10 cellular contexts compared by ENCODE assay signal in genomic region chr1:32208891-32209309, GRCh38. TPM values are rescaled to one million over a fixed set of nuclear protein-coding genes. Genes with fewer than 3 reads are reported as not detected.
A peak's percentile ranks its signal among the peaks of the same experiment; 100 is the strongest.
DNase-seq lines count a peak whose midpoint lies in the region; FAIRE-seq and TF ChIP-seq lines count a peak whose summit lies in the region.
"Had no signal": no experiment of that assay in that cellular context is flagged by ENCODE, and none has a peak within 500 bp of the region (broad histone marks: within the 10 kb centered on the region; RNA-seq: fewer than 3 reads in every experiment).

Gene DCDC2B (plus strand): TSS chr1:32209089. CDS start chr1:32209094, 5 bp downstream.

- H3K9me3 ChIP-seq in BLaER1 (no peaks in the 10 kb centered on the region), kidney (ENCODE audit: control insufficient read depth in 1 of 2, low read length in 2 of 2) (no peaks in the 10 kb centered on the region)

- peaks cover 7% of the 10 kb centered on the region for H3K4me1 Mint-ChIP-seq in endothelial cell (ENCODE audit: unreplicated experiment)

- no peak within 1 kb of the TSS for H3K4me3 ChIP-seq in BLaER1
- no peak within 1 kb of the TSS for H3K4me3 ChIP-seq in kidney (ENCODE audit: low read length in 2 of 2)

- peaks cover 33% of the 10 kb centered on the region for H3K4me1 ChIP-seq in BLaER1
- peaks cover 4 to 16% of the 10 kb centered on the region in 2 donors for H3K4me1 ChIP-seq in kidney (ENCODE audit: control insufficient read depth in 1 of 2, insufficient read depth in 1 of 2, low read depth in 1 of 2, low read length in 2 of 2)

- H3K27me3 ChIP-seq in BLaER1 = no peaks in the 10 kb centered on the region

- H3K27ac Mint-ChIP-seq in endothelial cell (ENCODE audit: unreplicated experiment) = no peak within 1 kb of the TSS
- H3K27ac Mint-ChIP-seq: activated naive CD4-positive, alpha-beta T cell treated with anti-CD3 and anti-CD28 coated beads, Interleukin-2, amount 50 U/mL, for 24 hours had no signal

- H3K9me3 Mint-ChIP-seq in endothelial cell (ENCODE audit: unreplicated experiment) = no peaks in the 10 kb centered on the region
- H3K9me3 Mint-ChIP-seq: activated naive CD4-positive, alpha-beta T cell treated with anti-CD3 and anti-CD28 coated beads, Interleukin-2, amount 50 U/mL, for 24 hours had no signal

- H3K36me3 ChIP-seq in BLaER1 (peaks cover 25% of the 10 kb centered on the region; the same call in 1 of the 2 replicates), kidney (ENCODE audit: control insufficient read depth in 1 of 2, insufficient read depth in 2 of 2, low read length in 2 of 2) (no peaks in the 10 kb centered on the region)

- no peak within 1 kb of the TSS for H3K9ac ChIP-seq in BLaER1
- no peak within 1 kb of the TSS for H3K9ac ChIP-seq in kidney (ENCODE audit: low read length in 2 of 2)

- no peak within 1 kb of the TSS for H3K4me3 Mint-ChIP-seq in endothelial cell (ENCODE audit: unreplicated experiment)
- H3K4me3 Mint-ChIP-seq: activated naive CD4-positive, alpha-beta T cell treated with anti-CD3 and anti-CD28 coated beads, Interleukin-2, amount 50 U/mL, for 24 hours had no signal

- no peaks in the 10 kb centered on the region for H4K20me1 ChIP-seq in BLaER1

- peaks cover 9% of the 10 kb centered on the region for H3K27me3 Mint-ChIP-seq in endothelial cell (ENCODE audit: unreplicated experiment)
- H3K27me3 Mint-ChIP-seq: activated naive CD4-positive, alpha-beta T cell treated with anti-CD3 and anti-CD28 coated beads, Interleukin-2, amount 50 U/mL, for 24 hours had no signal

- H3K36me3 Mint-ChIP-seq in endothelial cell (ENCODE audit: low read depth, unreplicated experiment) = no peaks in the 10 kb centered on the region
- H3K36me3 Mint-ChIP-seq: activated naive CD4-positive, alpha-beta T cell treated with anti-CD3 and anti-CD28 coated beads, Interleukin-2, amount 50 U/mL, for 24 hours had no signal

- TF ChIP-seq CTCF in kidney (IDR thresholded peaks at IDR 0.05; ENCODE audit: borderline replicate concordance, extremely low read depth, insufficient read depth) = no peak
- TF ChIP-seq CTCF in endothelial cell (IDR thresholded peaks at IDR 0.05; ENCODE audit: unreplicated experiment) = no peak

- intact Hi-C loops in kidney (cut with DNase I) = no loop called here

- H3K27ac ChIP-seq in BLaER1 (no peak within 1 kb of the TSS), kidney (ENCODE audit: low read depth in 2 of 2, low read length in 2 of 2) (no peak within 1 kb of the TSS)

- DNase-seq in LoVo (ENCODE audit: low spot score) = peak; percentile 68
- peak; percentile 38 for DNase-seq in RKO (ENCODE audit: low spot score)
- peak; percentile 90 for DNase-seq in kidney
- no peak for DNase-seq in stimulated activated CD8-positive, alpha-beta memory T cell treated with anti-CD3 and anti-CD28 coated beads, Interleukin-4, amount 100 ng/mL, for 48 hours
- no peak for DNase-seq in endothelial cell (ENCODE audit: low spot score)
- no peak for DNase-seq in NOMO-1 (lab: John Stamatoyannopoulos, UW; ENCODE audit: unreplicated experiment in 2 of 2)
- no peak for DNase-seq in DMS114 treated with DMSO at 0.1 percent for 48 hours (lab: John Stamatoyannopoulos, UW; ENCODE audit: unreplicated experiment)

- peak within 1 kb of the TSS; percentile 15; the same call in 1 of the 2 replicates for H3K4me2 ChIP-seq in BLaER1

- FAIRE-seq in kidney (lab: Jason Lieb, UNC) = no peak

RNA-seq across cellular contexts. Expression of gene DCDC2B, which starts in this region (rescaled TPM):
- total RNA-seq in kidney (not detected), endothelial cell (ENCODE audit: unreplicated experiment) (not detected)
- not detected for polyA plus RNA-seq in kidney (ENCODE audit: insufficient read depth, low read depth, low replicate concordance)
- total RNA-seq: lung microvascular endothelial cell had no signal

Comparison
In these comparisons a context has a peak if more than half of its experiments do, and no peak if none do; other contexts are left out.
1. Peak in DNase-seq in kidney; RNA of the gene not detected or under 1 TPM.
2. DNase-seq: peak in LoVo (single experiment) and RKO (single experiment); none in stimulated activated CD8-positive, alpha-beta memory T cell treated with anti-CD3 and anti-CD28 coated beads, Interleukin-4, amount 100 ng/mL, for 48 hours (single experiment), endothelial cell (single experiment), NOMO-1 (0 of 2) and DMS114 treated with DMSO at 0.1 percent for 48 hours (single experiment).